16 cellular contexts compared by ENCODE assay signal in genomic region chr14:84351646-84352045, GRCh38.
DNase-seq lines count a peak whose midpoint lies in the region; ATAC-seq and TF ChIP-seq lines count a peak whose summit lies in the region.
"Had no signal": no experiment of that assay in that cellular context is flagged by ENCODE, and none has a peak within 500 bp of the region (broad histone marks: within the 10 kb centered on the region; RNA-seq: fewer than 3 reads in every experiment).

No MANE protein-coding gene starts in this region.

- H3K27me3 Mint-ChIP-seq in activated CD4-positive, alpha-beta T cell treated with anti-CD3 and anti-CD28 coated beads, Interleukin-2, amount 10 ng/mL, durations not matched to agents 7 days and 5 days: no peaks in the 10 kb centered on the region
- H3K27me3 Mint-ChIP-seq: CD4-positive, alpha-beta memory T cell had no signal

- POLR2A ChIA-PET in activated CD4-positive, alpha-beta T cell treated with anti-CD3 and anti-CD28 coated beads, Interleukin-2, amount 10 ng/mL, durations not matched to agents 7 days and 5 days (lab: Charles Lee): no interaction called here

- TF ChIP-seq CTCF in choroid plexus epithelial cell (conservative IDR thresholded peaks at IDR 0.05; ENCODE audit: low read depth, low read length): no peak
- no peak for TF ChIP-seq CTCF in foreskin keratinocyte (conservative IDR thresholded peaks at IDR 0.05)

- H3K4me3 ChIP-seq in SJSA1: no peak overlapping the region
- H3K4me3 ChIP-seq in choroid plexus epithelial cell (ENCODE audit: low read depth, low read length): no peak overlapping the region
- H3K4me3 ChIP-seq: GM23248 had no signal

- CTCF ChIA-PET in activated CD4-positive, alpha-beta T cell treated with anti-CD3 and anti-CD28 coated beads, Interleukin-2, amount 10 ng/mL, durations not matched to agents 7 days and 5 days (lab: Charles Lee): no interaction called here

- peak overlapping the region; percentile 77 for H3K27ac ChIP-seq in SJSA1
- H3K27ac ChIP-seq in foreskin keratinocyte: no peak overlapping the region
- H3K27ac ChIP-seq: GM23248 had no signal

- no peaks in the 10 kb centered on the region for H3K4me1 Mint-ChIP-seq in activated CD4-positive, alpha-beta T cell treated with anti-CD3 and anti-CD28 coated beads, Interleukin-2, amount 10 ng/mL, durations not matched to agents 7 days and 5 days
- H3K4me1 Mint-ChIP-seq: CD4-positive, alpha-beta memory T cell; H9 had no signal

- DNase-seq in SJSA1 (ENCODE audit: low read depth in 1 of 2, low spot score in 2 of 2) (peak; percentile 42 to 61), choroid plexus epithelial cell (ENCODE audit: low read depth) (peak; percentile 4), foreskin keratinocyte (peak in 1 of 2 donors; percentile 22)
- no peak for DNase-seq in activated CD4-positive, alpha-beta T cell treated with anti-CD3 and anti-CD28 coated beads for 4 hours
- no peak for DNase-seq in activated naive CD4-positive, alpha-beta T cell treated with Interleukin-2 at 50 U/mL for 16 hours
- no peak for DNase-seq in activated CD4-positive, alpha-beta T cell treated with anti-CD3 and anti-CD28 coated beads, Interleukin-2, amount 10 ng/mL, durations not matched to agents 7 days and 5 days
- DNase-seq: C1 segment of cervical spinal cord; Calu3; CD4-positive, alpha-beta memory T cell; COR-L47; DMS53; DMS79 treated with DMSO at 0.1 percent for 48 hours; GM23248; H9 had no signal

- ATAC-seq in foreskin keratinocyte (peak; percentile 38), GM19467 (IDR thresholded peaks at IDR 0.05; ENCODE audit: unreplicated experiment) (no peak)
- ATAC-seq: HCT116 had no signal

- H3K9me3 ChIP-seq in SJSA1 (replicated peaks): no peaks in the 10 kb centered on the region

- H3K27ac Mint-ChIP-seq in activated CD4-positive, alpha-beta T cell treated with anti-CD3 and anti-CD28 coated beads, Interleukin-2, amount 10 ng/mL, durations not matched to agents 7 days and 5 days: no peak overlapping the region
- H3K27ac Mint-ChIP-seq: CD4-positive, alpha-beta memory T cell had no signal

- H3K36me3 ChIP-seq in SJSA1: no peaks in the 10 kb centered on the region

- H3K27me3 ChIP-seq in SJSA1 (replicated peaks) (no peaks in the 10 kb centered on the region), foreskin keratinocyte (no peaks in the 10 kb centered on the region)

- H3K36me3 Mint-ChIP-seq in activated CD4-positive, alpha-beta T cell treated with anti-CD3 and anti-CD28 coated beads, Interleukin-2, amount 10 ng/mL, durations not matched to agents 7 days and 5 days (ENCODE audit: low read depth): no peaks in the 10 kb centered on the region
- H3K36me3 Mint-ChIP-seq: CD4-positive, alpha-beta memory T cell had no signal

- H3K4me1 ChIP-seq in SJSA1 (replicated peaks) (peaks cover 11% of the 10 kb centered on the region), foreskin keratinocyte (no peaks in the 10 kb centered on the region)

- no peak overlapping the region for H3K4me3 Mint-ChIP-seq in activated CD4-positive, alpha-beta T cell treated with anti-CD3 and anti-CD28 coated beads, Interleukin-2, amount 10 ng/mL, durations not matched to agents 7 days and 5 days
- H3K4me3 Mint-ChIP-seq: CD4-positive, alpha-beta memory T cell; H9 had no signal

- H3K9me3 Mint-ChIP-seq in activated CD4-positive, alpha-beta T cell treated with anti-CD3 and anti-CD28 coated beads, Interleukin-2, amount 10 ng/mL, durations not matched to agents 7 days and 5 days: peaks cover 16% of the 10 kb centered on the region

Comparison
In these comparisons a context has a peak if more than half of its experiments do, and no peak if none do; other contexts are left out.
1. DNase-seq: peak in SJSA1 (2 of 2) and choroid plexus epithelial cell (single experiment); none in activated CD4-positive, alpha-beta T cell treated with anti-CD3 and anti-CD28 coated beads for 4 hours (0 of 2), activated naive CD4-positive, alpha-beta T cell treated with Interleukin-2 at 50 U/mL for 16 hours (single experiment) and activated CD4-positive, alpha-beta T cell treated with anti-CD3 and anti-CD28 coated beads, Interleukin-2, amount 10 ng/mL, durations not matched to agents 7 days and 5 days (single experiment).